In the genomic region with DNA sequence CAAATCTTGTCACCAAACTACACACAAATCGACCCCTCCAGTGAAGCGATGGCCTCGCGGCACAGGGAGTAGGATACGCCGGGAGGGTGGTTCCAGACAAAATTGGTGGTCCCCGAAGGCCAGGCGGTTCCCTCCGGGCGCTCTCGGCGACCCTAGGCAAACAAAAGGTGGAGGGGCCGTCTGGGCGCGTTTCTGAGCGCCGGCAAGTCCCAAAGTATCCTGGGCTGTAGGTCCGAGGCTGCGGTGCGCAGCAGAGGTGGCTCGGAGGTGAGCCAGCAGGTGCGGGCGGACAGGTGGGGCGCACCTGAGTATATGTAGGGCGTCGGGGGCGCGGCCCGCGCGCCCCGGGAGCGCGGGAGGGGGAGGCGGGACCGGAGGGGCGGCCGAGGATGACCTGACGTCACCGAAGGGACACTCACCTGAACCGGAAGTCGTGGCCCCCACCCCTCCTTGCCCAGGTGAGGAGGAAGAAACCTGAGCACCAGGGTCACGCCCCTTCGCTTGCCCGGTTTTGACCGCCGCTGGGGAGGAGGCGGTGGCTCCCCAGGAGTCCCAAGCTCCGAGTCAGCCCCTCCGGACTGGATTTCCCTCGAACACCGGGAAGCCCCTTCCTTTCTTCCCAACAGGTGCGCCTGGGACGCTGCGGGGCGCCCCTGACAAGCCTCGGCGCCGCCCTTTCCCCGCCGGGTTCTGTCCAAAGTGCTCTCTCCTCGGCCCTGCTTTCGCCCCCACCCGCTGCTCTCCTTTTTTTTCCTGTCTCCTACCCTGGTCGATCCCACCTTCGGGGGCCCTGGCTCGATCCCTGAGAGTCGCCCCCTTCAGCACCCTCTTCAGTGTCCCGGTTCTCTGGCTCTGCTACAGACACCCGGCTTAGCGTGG, we compare ENCODE assay signal across 8 cellular contexts. TPM values are rescaled to one million over a fixed set of nuclear protein-coding genes. Genes with fewer than 3 reads are reported as not detected.
DNase-seq lines count a peak whose midpoint lies in the region; ATAC-seq lines count a peak whose summit lies in the region.

TSS of gene CLDN7 (minus strand) at position 287 of the 879 bp plus-strand sequence. CDS start 435 bp downstream, outside the sequence.

- H3K4me3 Mint-ChIP-seq in activated naive CD4-positive, alpha-beta T cell treated with anti-CD3 and anti-CD28 coated beads, Interleukin-2, amount 10 ng/mL, durations not matched to agents 7 days and 5 days = peak within 1 kb of the TSS; percentile 57
- peak within 1 kb of the TSS; percentile 63 for H3K4me3 Mint-ChIP-seq in activated CD8-positive, alpha-beta T cell treated with anti-CD3 and anti-CD28 coated beads, Interleukin-2, amount 10 ng/mL, durations not matched to agents 7 days and 5 days
- H3K4me3 Mint-ChIP-seq in stimulated activated effector memory CD8-positive, alpha-beta T cell treated with anti-CD3 and anti-CD28 coated beads, Interleukin-12 subunit alpha, Interleukin-12 subunit beta, amount 100 ng/mL, for 72 hours = peak within 1 kb of the TSS; percentile 75

- peaks cover 33% of the 10 kb centered on the region for H3K4me1 Mint-ChIP-seq in activated naive CD4-positive, alpha-beta T cell treated with anti-CD3 and anti-CD28 coated beads, Interleukin-2, amount 10 ng/mL, durations not matched to agents 7 days and 5 days
- H3K4me1 Mint-ChIP-seq in activated CD8-positive, alpha-beta T cell treated with anti-CD3 and anti-CD28 coated beads, Interleukin-2, amount 10 ng/mL, durations not matched to agents 7 days and 5 days (ENCODE audit: low read depth) = peaks cover 26% of the 10 kb centered on the region
- H3K4me1 Mint-ChIP-seq in stimulated activated effector memory CD8-positive, alpha-beta T cell treated with anti-CD3 and anti-CD28 coated beads, Interleukin-12 subunit alpha, Interleukin-12 subunit beta, amount 100 ng/mL, for 72 hours = peaks cover 26% of the 10 kb centered on the region

- no peaks in the 10 kb centered on the region for H3K9me3 ChIP-seq in iPS-20b (ENCODE audit: insufficient read depth, low read depth, low read length)

- peak within 1 kb of the TSS; percentile 92 for H3K4me3 ChIP-seq in iPS-20b (ENCODE audit: low read length)

- ATAC-seq in activated CD8-positive, alpha-beta T cell treated with anti-CD3 and anti-CD28 coated beads, Interleukin-2, amount 10 ng/mL, durations not matched to agents 7 days and 5 days = peak; percentile 16
- ATAC-seq in stimulated activated effector memory CD8-positive, alpha-beta T cell treated with anti-CD3 and anti-CD28 coated beads, Interleukin-12 subunit alpha, Interleukin-12 subunit beta, amount 100 ng/mL, for 72 hours = no peak

- POLR2A ChIA-PET in activated CD8-positive, alpha-beta T cell treated with anti-CD3 and anti-CD28 coated beads, Interleukin-2, amount 10 ng/mL, durations not matched to agents 7 days and 5 days (lab: Charles Lee) = interaction anchor here (1.0 kb wide), 1 partner anchor 42 kb away, joined by 3 read pairs; the partner anchor contains the start of genes ACADVL and DLG4

- peak within 1 kb of the TSS; percentile 65 for H3K27ac Mint-ChIP-seq in activated naive CD4-positive, alpha-beta T cell treated with anti-CD3 and anti-CD28 coated beads, Interleukin-2, amount 10 ng/mL, durations not matched to agents 7 days and 5 days
- H3K27ac Mint-ChIP-seq in activated CD8-positive, alpha-beta T cell treated with anti-CD3 and anti-CD28 coated beads, Interleukin-2, amount 10 ng/mL, durations not matched to agents 7 days and 5 days = peak within 1 kb of the TSS; percentile 77
- H3K27ac Mint-ChIP-seq in stimulated activated effector memory CD8-positive, alpha-beta T cell treated with anti-CD3 and anti-CD28 coated beads, Interleukin-12 subunit alpha, Interleukin-12 subunit beta, amount 100 ng/mL, for 72 hours = peak within 1 kb of the TSS; percentile 85

- peaks cover 44% of the 10 kb centered on the region for H3K27me3 ChIP-seq in iPS-20b (ENCODE audit: insufficient read depth, low read length)

- peaks cover 28% of the 10 kb centered on the region for H3K36me3 ChIP-seq in iPS-20b (ENCODE audit: insufficient read depth, low read depth, low read length)

- peaks cover 13% of the 10 kb centered on the region; the same call in 1 of the 2 replicates for H3K4me1 ChIP-seq in iPS-20b (ENCODE audit: insufficient read depth, low read length)

- CTCF ChIA-PET in activated naive CD4-positive, alpha-beta T cell treated with anti-CD3 and anti-CD28 coated beads, Interleukin-2, amount 10 ng/mL, durations not matched to agents 7 days and 5 days (lab: Charles Lee) = no interaction called here
- CTCF ChIA-PET in activated CD8-positive, alpha-beta T cell treated with anti-CD3 and anti-CD28 coated beads, Interleukin-2, amount 10 ng/mL, durations not matched to agents 7 days and 5 days (lab: Charles Lee) = no interaction called here

- H3K9ac ChIP-seq in iPS-20b (ENCODE audit: low read depth, low read length) = peak within 1 kb of the TSS; percentile 97

- H3K9me3 Mint-ChIP-seq in activated naive CD4-positive, alpha-beta T cell treated with anti-CD3 and anti-CD28 coated beads, Interleukin-2, amount 10 ng/mL, durations not matched to agents 7 days and 5 days = no peaks in the 10 kb centered on the region
- no peaks in the 10 kb centered on the region for H3K9me3 Mint-ChIP-seq in activated CD8-positive, alpha-beta T cell treated with anti-CD3 and anti-CD28 coated beads, Interleukin-2, amount 10 ng/mL, durations not matched to agents 7 days and 5 days (ENCODE audit: insufficient read depth)
- H3K9me3 Mint-ChIP-seq in stimulated activated effector memory CD8-positive, alpha-beta T cell treated with anti-CD3 and anti-CD28 coated beads, Interleukin-12 subunit alpha, Interleukin-12 subunit beta, amount 100 ng/mL, for 72 hours = no peaks in the 10 kb centered on the region

- H3K27ac ChIP-seq in iPS-20b (ENCODE audit: low read length) = peak within 1 kb of the TSS; percentile 67

- peaks cover 3% of the 10 kb centered on the region for H3K36me3 Mint-ChIP-seq in activated naive CD4-positive, alpha-beta T cell treated with anti-CD3 and anti-CD28 coated beads, Interleukin-2, amount 10 ng/mL, durations not matched to agents 7 days and 5 days
- peaks cover 12% of the 10 kb centered on the region for H3K36me3 Mint-ChIP-seq in activated CD8-positive, alpha-beta T cell treated with anti-CD3 and anti-CD28 coated beads, Interleukin-2, amount 10 ng/mL, durations not matched to agents 7 days and 5 days (ENCODE audit: low read depth)
- peaks cover 44% of the 10 kb centered on the region for H3K36me3 Mint-ChIP-seq in stimulated activated effector memory CD8-positive, alpha-beta T cell treated with anti-CD3 and anti-CD28 coated beads, Interleukin-12 subunit alpha, Interleukin-12 subunit beta, amount 100 ng/mL, for 72 hours

- peaks cover 70% of the 10 kb centered on the region for H3K27me3 Mint-ChIP-seq in activated naive CD4-positive, alpha-beta T cell treated with anti-CD3 and anti-CD28 coated beads, Interleukin-2, amount 10 ng/mL, durations not matched to agents 7 days and 5 days
- H3K27me3 Mint-ChIP-seq in activated CD8-positive, alpha-beta T cell treated with anti-CD3 and anti-CD28 coated beads, Interleukin-2, amount 10 ng/mL, durations not matched to agents 7 days and 5 days (ENCODE audit: low read depth) = peaks cover 27% of the 10 kb centered on the region

- DNase-seq in activated naive CD4-positive, alpha-beta T cell treated with anti-CD3 and anti-CD28 coated beads, Interleukin-2, amount 10 ng/mL, durations not matched to agents 7 days and 5 days = peak; percentile 37
- DNase-seq in activated naive CD4-positive, alpha-beta T cell (lab: John Stamatoyannopoulos, UW) = no peak
- no peak for DNase-seq in activated CD8-positive, alpha-beta T cell treated with anti-CD3 and anti-CD28 coated beads, Interleukin-2, amount 10 ng/mL, durations not matched to agents 7 days and 5 days
- DNase-seq in stimulated activated effector memory CD8-positive, alpha-beta T cell treated with anti-CD3 and anti-CD28 coated beads, Interleukin-12 subunit alpha, Interleukin-12 subunit beta, amount 100 ng/mL, for 72 hours (ENCODE audit: low spot score in 2 of 2) = no peak
- no peak for DNase-seq in GOT3 (lab: John Stamatoyannopoulos, UW)
- DNase-seq in stimulated activated CD4-positive, alpha-beta T cell treated with anti-CD3 and anti-CD28 coated beads, Interleukin-15, amount 100 ng/mL, for 24 hours = no peak
- DNase-seq in activated CD8-positive, alpha-beta memory T cell treated with anti-CD3 and anti-CD28 coated beads for 24 hours = no peak

RNA-seq across cellular contexts. Expression of gene CLDN7, which starts in this region (rescaled TPM):
- 1 to 10 TPM; 1.1 to 1.3 TPM for total RNA-seq in activated CD8-positive, alpha-beta T cell treated with anti-CD3 and anti-CD28 coated beads, Interleukin-2, amount 10 ng/mL, durations not matched to agents 7 days and 5 days
